ENCODE assay signal across 1 cellular context in genomic region chr18:58871514-58872490, GRCh38.
TF ChIP-seq lines count a peak whose summit lies in the region.

No MANE protein-coding gene starts in this region.

TF ChIP-seq in IMR-90, 13 proteins besides CTCF, POLR2A, EP300 and RAD21:
- TF ChIP-seq FOS (IDR thresholded peaks at IDR 0.05; ENCODE audit: low read depth, low read length) (no peak), MXI1 (IDR thresholded peaks at IDR 0.05; ENCODE audit: borderline replicate concordance, low read depth, low read length) (no peak), SMC3 (IDR thresholded peaks at IDR 0.05; ENCODE audit: low read depth, low read length) (no peak), RCOR1 (IDR thresholded peaks at IDR 0.05; ENCODE audit: insufficient replicate concordance, low read length) (no peak), NFE2L2 (IDR thresholded peaks at IDR 0.05; ENCODE audit: low read depth, low read length) (no peak), MAZ (IDR thresholded peaks at IDR 0.05; ENCODE audit: borderline replicate concordance, low read depth, low read length) (no peak), MAFK (IDR thresholded peaks at IDR 0.05; ENCODE audit: low read depth, low read length) (no peak), CHD1 (IDR thresholded peaks at IDR 0.05; ENCODE audit: low read depth, low read length) (no peak), USF2 (IDR thresholded peaks at IDR 0.05; ENCODE audit: low read depth, low read length) (no peak), BHLHE40 (IDR thresholded peaks at IDR 0.05; ENCODE audit: low read depth, low read length) (no peak), RFX5 (IDR thresholded peaks at IDR 0.05; ENCODE audit: low read depth, low read length) (no peak), CEBPB (IDR thresholded peaks at IDR 0.05; ENCODE audit: low read depth, low read length) (no peak)
- TF ChIP-seq, protein P1, sequence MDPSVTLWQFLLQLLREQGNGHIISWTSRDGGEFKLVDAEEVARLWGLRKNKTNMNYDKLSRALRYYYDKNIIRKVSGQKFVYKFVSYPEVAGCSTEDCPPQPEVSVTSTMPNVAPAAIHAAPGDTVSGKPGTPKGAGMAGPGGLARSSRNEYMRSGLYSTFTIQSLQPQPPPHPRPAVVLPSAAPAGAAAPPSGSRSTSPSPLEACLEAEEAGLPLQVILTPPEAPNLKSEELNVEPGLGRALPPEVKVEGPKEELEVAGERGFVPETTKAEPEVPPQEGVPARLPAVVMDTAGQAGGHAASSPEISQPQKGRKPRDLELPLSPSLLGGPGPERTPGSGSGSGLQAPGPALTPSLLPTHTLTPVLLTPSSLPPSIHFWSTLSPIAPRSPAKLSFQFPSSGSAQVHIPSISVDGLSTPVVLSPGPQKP (IDR thresholded peaks at IDR 0.05; ENCODE audit: borderline replicate concordance, low read depth, low read length) = no peak
